ENCODE assay signal across 8 cellular contexts in the genomic region with DNA sequence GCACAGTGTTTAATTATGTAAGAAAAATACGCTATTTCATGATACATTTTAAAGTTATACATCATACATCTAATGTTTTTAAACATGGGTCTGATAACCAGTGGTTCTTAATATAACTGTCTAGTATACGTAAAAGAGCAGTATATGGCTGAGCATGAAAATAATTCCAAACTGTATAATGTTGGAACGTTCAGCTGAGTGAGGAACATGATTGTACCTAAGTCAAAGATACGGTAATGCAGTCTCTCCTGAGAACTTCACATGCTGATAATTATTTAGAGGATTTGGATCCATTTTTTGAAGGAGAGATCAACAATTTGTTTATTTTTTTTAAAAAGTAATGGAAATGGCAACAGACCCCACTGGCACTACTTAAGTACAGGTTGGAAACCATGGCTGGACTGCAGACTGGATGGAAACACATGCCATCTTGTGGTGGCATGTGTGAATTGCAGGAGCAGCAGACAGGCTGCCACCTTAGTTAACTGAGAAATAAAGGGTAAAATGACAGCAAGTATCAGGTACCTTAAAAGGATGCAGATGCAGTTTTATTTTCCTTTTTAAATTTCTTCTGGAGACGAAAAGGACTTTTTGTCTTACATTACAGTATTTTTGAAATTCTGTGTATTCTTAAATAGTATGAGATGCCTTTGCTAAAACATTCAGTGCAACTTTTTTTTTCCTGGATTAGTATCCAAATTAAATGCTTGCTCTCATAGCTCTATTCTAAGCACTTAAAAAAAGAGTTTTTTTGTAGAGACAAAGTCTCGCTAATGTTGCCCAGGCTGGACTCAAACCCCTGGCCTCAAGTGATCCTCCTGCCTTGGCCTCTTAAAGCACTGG.
DNase-seq lines count a peak whose midpoint lies in the region; ATAC-seq and TF ChIP-seq lines count a peak whose summit lies in the region.

No MANE protein-coding gene starts in this region.

- H3K9me3 Mint-ChIP-seq in HFFc6 = no peaks in the 10 kb centered on the region

- H3K27me3 Mint-ChIP-seq in HFFc6 (ENCODE audit: insufficient read depth) = no peaks in the 10 kb centered on the region; the same call in 1 of the 2 replicates

- peaks cover 23 to 28% of the 10 kb centered on the region in 2 experiments for H3K4me1 ChIP-seq in neutrophil (ENCODE audit: control insufficient read depth in 1 of 2, insufficient read depth in 1 of 2, low read depth in 1 of 2, low read length in 1 of 2)

- no peaks in the 10 kb centered on the region for H3K27me3 ChIP-seq in neutrophil

- peak; percentile 74 for DNase-seq in activated effector memory CD4-positive, alpha-beta T cell treated with anti-CD3 and anti-CD28 coated beads, Interleukin-2, amount 50 U/mL, for 16 hours
- DNase-seq in activated effector memory CD4-positive, alpha-beta T cell treated with Interleukin-2 at 50 U/mL for 16 hours = no peak
- DNase-seq in HFFc6 (peak; percentile 52), NCI-H1694 (lab: John Stamatoyannopoulos, UW) (peak; percentile 23), epidermal melanocyte (ENCODE audit: insufficient read length, low spot score) (peak; percentile 38)
- DNase-seq in activated CD4-positive, CD25-positive, alpha-beta regulatory T cell treated with anti-CD3 and anti-CD28 coated beads, Interleukin-2, amount 50 U/mL, for 72 hours = peak; percentile 34

- no peaks in the 10 kb centered on the region for H3K9me3 ChIP-seq in neutrophil

- no peak for ATAC-seq in HG02763 (IDR thresholded peaks at IDR 0.05; ENCODE audit: unreplicated experiment)

- peak; percentile 99 for TF ChIP-seq CTCF in HFFc6 (IDR thresholded peaks at IDR 0.05)
- peak; percentile 91 for TF ChIP-seq CTCF in neutrophil (IDR thresholded peaks at IDR 0.05)

- peak overlapping the region; percentile 72 for H3K27ac ChIP-seq in neutrophil

- no peak overlapping the region for H3K27ac Mint-ChIP-seq in HFFc6

- peaks cover 8% of the 10 kb centered on the region; the same call in 1 of the 2 replicates for H3K36me3 Mint-ChIP-seq in HFFc6 (ENCODE audit: low read depth)

- no peak overlapping the region for H3K4me3 ChIP-seq in neutrophil (ENCODE audit: low read depth in 1 of 2, low read length in 1 of 2)

- no peak overlapping the region for H3K4me3 Mint-ChIP-seq in HFFc6

- no peaks in the 10 kb centered on the region for H3K4me1 Mint-ChIP-seq in HFFc6 (ENCODE audit: low read depth)

- no peaks in the 10 kb centered on the region for H3K36me3 ChIP-seq in neutrophil
